ENCODE assay signal across 8 cellular contexts in genomic region chr12:8950287-8950574, GRCh38. TPM values are rescaled to one million over a fixed set of nuclear protein-coding genes. Genes with fewer than 3 reads are reported as not detected.
A peak's percentile ranks its signal among the peaks of the same experiment; 100 is the strongest.
DNase-seq lines count a peak whose midpoint lies in the region; ATAC-seq and TF ChIP-seq lines count a peak whose summit lies in the region.

No MANE protein-coding gene starts in this region.

- H3K4me3 ChIP-seq in WERI-Rb-1 (ENCODE audit: low read depth, low read length), result peak overlapping the region; percentile 59
- peak overlapping the region; percentile 79; the same call in 1 of the 2 replicates for H3K4me3 ChIP-seq in iPS DF 6.9 (ENCODE audit: low read length)

- H3K9me3 Mint-ChIP-seq in stimulated activated naive CD8-positive, alpha-beta T cell treated with anti-CD3 and anti-CD28 coated beads, Interleukin-15, amount 100 ng/mL, for 72 hours, result peaks cover 8 to 11% of the 10 kb centered on the region in 2 donors

- DNase-seq in WERI-Rb-1, result no peak
- DNase-seq in iPS DF 6.9 (ENCODE audit: low read depth, low spot score), result no peak
- no peak for DNase-seq in stimulated activated naive CD8-positive, alpha-beta T cell treated with anti-CD3 and anti-CD28 coated beads, Interleukin-15, amount 100 ng/mL, for 72 hours
- no peak for DNase-seq in A172 (ENCODE audit: low spot score)
- DNase-seq in DMS 273 treated with DMSO at 0.1 percent for 48 hours (lab: John Stamatoyannopoulos, UW), result no peak

- H3K9me3 ChIP-seq in WERI-Rb-1 (ENCODE audit: severe bottlenecking) (no peaks in the 10 kb centered on the region), iPS DF 6.9 (ENCODE audit: control insufficient read depth, insufficient read depth, low read length) (no peaks in the 10 kb centered on the region)

- H3K4me3 Mint-ChIP-seq in stimulated activated naive CD8-positive, alpha-beta T cell treated with anti-CD3 and anti-CD28 coated beads, Interleukin-15, amount 100 ng/mL, for 72 hours, result peak overlapping the region; percentile 94 to 99

- H3K4me1 Mint-ChIP-seq in stimulated activated naive CD8-positive, alpha-beta T cell treated with anti-CD3 and anti-CD28 coated beads, Interleukin-15, amount 100 ng/mL, for 72 hours, result peaks cover 54% of the 10 kb centered on the region

- peak overlapping the region; percentile 99 for H3K27ac Mint-ChIP-seq in stimulated activated naive CD8-positive, alpha-beta T cell treated with anti-CD3 and anti-CD28 coated beads, Interleukin-15, amount 100 ng/mL, for 72 hours

- no peaks in the 10 kb centered on the region for H3K4me1 ChIP-seq in iPS DF 6.9 (ENCODE audit: control insufficient read depth, insufficient read depth, low read length)

- no peaks in the 10 kb centered on the region for H3K27me3 Mint-ChIP-seq in stimulated activated naive CD8-positive, alpha-beta T cell treated with anti-CD3 and anti-CD28 coated beads, Interleukin-15, amount 100 ng/mL, for 72 hours

- no peaks in the 10 kb centered on the region for H3K27me3 ChIP-seq in WERI-Rb-1 (ENCODE audit: insufficient read depth, low read depth, severe bottlenecking)
- H3K27me3 ChIP-seq in iPS DF 6.9 (ENCODE audit: control insufficient read depth, insufficient read depth, low read length), result no peaks in the 10 kb centered on the region

- peaks cover 19% of the 10 kb centered on the region for H3K36me3 ChIP-seq in WERI-Rb-1
- peaks cover 2% of the 10 kb centered on the region; the same call in 1 of the 2 replicates for H3K36me3 ChIP-seq in iPS DF 6.9 (ENCODE audit: control insufficient read depth, insufficient read depth, low read length)

- no peak for TF ChIP-seq CTCF in WERI-Rb-1 (IDR thresholded peaks at IDR 0.05; ENCODE audit: low read depth, low read length)

- ATAC-seq in GM18867 (IDR thresholded peaks at IDR 0.05; ENCODE audit: unreplicated experiment) (peak; percentile 22), HG02885 (IDR thresholded peaks at IDR 0.05; ENCODE audit: poor library complexity, unreplicated experiment) (peak; percentile 13), HG03442 (IDR thresholded peaks at IDR 0.05; ENCODE audit: unreplicated experiment) (no peak)
- peak; percentile 36 for ATAC-seq in stimulated activated naive CD8-positive, alpha-beta T cell treated with anti-CD3 and anti-CD28 coated beads, Interleukin-15, amount 100 ng/mL, for 72 hours

- no CpG with 5 or more reads among the region's 7 CpGs for WGBS in iPS DF 6.9 (ENCODE audit: insufficient coverage, insufficient read length)

- H3K27ac ChIP-seq in WERI-Rb-1 (peak overlapping the region; percentile 99), iPS DF 6.9 (ENCODE audit: low read length) (no peak overlapping the region)

RNA-seq across cellular contexts. Expression of gene M6PR, which starts 0.8 kb away (rescaled TPM):
- total RNA-seq in A172 (2014; rRNA removed; shearing (Covaris generic)), result 97.4 and 114 TPM in 2 replicates

RNA-seq across cellular contexts. Expression of gene PHC1, which starts 35.9 kb away (rescaled TPM):
- 6.6 and 7.3 TPM in 2 replicates for total RNA-seq in A172 (2014; rRNA removed; shearing (Covaris generic))

RNA-seq across cellular contexts. Expression of gene KLRG1, which starts 39.1 kb away (rescaled TPM):
- total RNA-seq in A172 (2014; rRNA removed; shearing (Covaris generic)), result not detected in 2 replicates
